ENCODE assay signal across 9 cellular contexts in the genomic region with DNA sequence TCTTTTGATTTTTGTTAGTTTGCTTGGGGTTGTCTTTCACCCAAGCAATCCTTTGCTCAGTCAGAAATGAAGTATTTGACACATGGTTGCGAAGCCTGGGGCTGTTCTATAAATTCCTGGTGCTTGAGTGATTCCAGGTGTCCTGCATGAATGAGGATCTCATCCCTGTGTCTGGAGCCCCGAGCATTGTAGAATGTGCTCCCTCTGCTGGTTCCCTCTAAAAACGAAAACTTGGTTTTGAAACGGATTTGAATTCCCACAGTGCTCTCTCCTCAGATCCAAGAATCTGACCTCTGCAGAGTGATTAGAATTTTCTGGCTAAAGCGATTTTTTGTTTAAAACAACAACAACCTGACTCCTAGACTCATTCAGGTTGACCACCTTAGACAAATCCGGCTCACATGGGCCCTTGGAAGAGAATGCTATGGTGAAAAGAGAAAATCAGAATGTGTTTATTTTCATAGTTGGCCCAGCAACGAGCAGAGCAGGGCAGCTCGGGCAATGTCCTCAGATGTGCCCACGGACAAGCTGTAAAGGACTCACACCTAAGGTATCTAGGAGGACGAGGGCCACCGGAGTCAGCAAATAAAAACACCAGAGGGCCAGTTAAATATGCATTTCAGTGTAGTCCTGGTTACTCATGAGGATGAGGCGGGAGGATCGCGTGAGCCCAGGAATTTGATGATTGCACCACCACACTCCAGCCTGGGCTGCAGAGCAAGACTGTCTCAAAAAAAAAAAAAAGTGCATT. TPM values are rescaled to one million over a fixed set of nuclear protein-coding genes. Genes with fewer than 3 reads are reported as not detected.
DNase-seq lines count a peak whose midpoint lies in the region; FAIRE-seq and TF ChIP-seq lines count a peak whose summit lies in the region.
"Had no signal": no experiment of that assay in that cellular context is flagged by ENCODE, and none has a peak within 500 bp of the region (broad histone marks: within the 10 kb centered on the region; RNA-seq: fewer than 3 reads in every experiment).

No MANE protein-coding gene starts in this region.

- intact Hi-C loops in activated T-helper 1 cell treated with anti-CD3 and anti-CD28 coated beads, Interleukin-12 subunit alpha, Interleukin-12 subunit beta, Interleukin-2, Interleukin-4 antibody, amounts not matched to agents 30 ng/mL and 10 ng/mL and 1 ng/mL, durations not matched to agents 14 hours and 24 hours and 36 hours (cut with micrococcal nuclease) = loop anchor here (1.0 to 5.0 kb wide), 3 partner anchors 44 to 90 kb away; no protein-coding TSS in a partner anchor

- H3K27me3 Mint-ChIP-seq in astrocyte (ENCODE audit: low read depth, unreplicated experiment) = peaks cover 7% of the 10 kb centered on the region
- peaks cover 17% of the 10 kb centered on the region for H3K27me3 Mint-ChIP-seq in activated T-helper 1 cell treated with anti-CD3 and anti-CD28 coated beads, Interleukin-12 subunit alpha, Interleukin-12 subunit beta, Interleukin-2, Interleukin-4 antibody, amounts not matched to agents 30 ng/mL and 10 ng/mL and 1 ng/mL, durations not matched to agents 14 hours and 24 hours and 36 hours (ENCODE audit: insufficient read depth)

- H3K9me3 ChIP-seq in BE2C = no peaks in the 10 kb centered on the region
- H3K9me3 ChIP-seq in astrocyte (ENCODE audit: insufficient read depth, low read depth, low read length) = no peaks in the 10 kb centered on the region
- no peaks in the 10 kb centered on the region for H3K9me3 ChIP-seq in iPS-15b (ENCODE audit: control insufficient read depth, insufficient read depth, low read length)

- peak overlapping the region; percentile 79 for H3K4me2 ChIP-seq in astrocyte (ENCODE audit: low read length)

- peak; percentile 28 for DNase-seq in BE2C
- DNase-seq in NCI-H2227 treated with DMSO at 0.1 percent for 48 hours (lab: John Stamatoyannopoulos, UW) = peak; percentile 23
- peak; percentile 74 for DNase-seq in astrocyte (ENCODE audit: low read depth)
- DNase-seq in skeletal muscle cell (ENCODE audit: low read depth) = peak; percentile 72
- no peak for DNase-seq in activated T-helper 1 cell treated with anti-CD3 and anti-CD28 coated beads, Interleukin-12 subunit alpha, Interleukin-12 subunit beta, Interleukin-2, Interleukin-4 antibody, amounts not matched to agents 30 ng/mL and 10 ng/mL and 1 ng/mL, durations not matched to agents 14 hours and 24 hours and 36 hours (ENCODE audit: low spot score)
- no peak for DNase-seq in germinal center (ENCODE audit: low spot score)

- TF ChIP-seq CTCF in BE2C (IDR thresholded peaks at IDR 0.05; ENCODE audit: low read depth, low read length) (peak; percentile 80), GM12875 (IDR thresholded peaks at IDR 0.05; ENCODE audit: borderline replicate concordance, insufficient read depth, low read depth, low read length) (peak; percentile 61; the same call in 1 of the 2 replicates), astrocyte (IDR thresholded peaks at IDR 0.05; ENCODE audit: insufficient read depth, low read depth, low read length) (peak; percentile 76)

- H3K9ac ChIP-seq in astrocyte (ENCODE audit: low read length) (peak overlapping the region; percentile 72), iPS-15b (ENCODE audit: low read depth, low read length) (no peak overlapping the region)

- H3K27ac ChIP-seq in astrocyte (ENCODE audit: low read depth, low read length) = peak overlapping the region; percentile 60

- H3K27me3 ChIP-seq in BE2C (peaks cover 3% of the 10 kb centered on the region; the same call in 1 of the 2 replicates), astrocyte (ENCODE audit: insufficient read depth, low read length) (peaks cover 3% of the 10 kb centered on the region), iPS-15b (ENCODE audit: control insufficient read depth, insufficient read depth, low read length) (peaks cover 1% of the 10 kb centered on the region)

- no peak overlapping the region for H2AFZ ChIP-seq in astrocyte (ENCODE audit: low read depth, low read length)

- H4K20me1 ChIP-seq in astrocyte (ENCODE audit: insufficient read depth, low read length) = no peaks in the 10 kb centered on the region

- H3K9me3 Mint-ChIP-seq in astrocyte (ENCODE audit: unreplicated experiment) = no peaks in the 10 kb centered on the region
- no peaks in the 10 kb centered on the region for H3K9me3 Mint-ChIP-seq in activated T-helper 1 cell treated with anti-CD3 and anti-CD28 coated beads, Interleukin-12 subunit alpha, Interleukin-12 subunit beta, Interleukin-2, Interleukin-4 antibody, amounts not matched to agents 30 ng/mL and 10 ng/mL and 1 ng/mL, durations not matched to agents 14 hours and 24 hours and 36 hours
- H3K9me3 Mint-ChIP-seq: T-helper 1 cell treated with Interleukin-12 subunit alpha and Interleukin-12 subunit beta and Interleukin-4 antibody, amounts not matched to agents 30 μg/mL and 1 μg/mL, for 36 hours had no signal

- H3K27ac Mint-ChIP-seq in astrocyte (ENCODE audit: unreplicated experiment) = peak overlapping the region; percentile 92
- no peak overlapping the region for H3K27ac Mint-ChIP-seq in activated T-helper 1 cell treated with anti-CD3 and anti-CD28 coated beads, Interleukin-12 subunit alpha, Interleukin-12 subunit beta, Interleukin-2, Interleukin-4 antibody, amounts not matched to agents 30 ng/mL and 10 ng/mL and 1 ng/mL, durations not matched to agents 14 hours and 24 hours and 36 hours
- H3K27ac Mint-ChIP-seq: T-helper 1 cell treated with Interleukin-12 subunit alpha and Interleukin-12 subunit beta and Interleukin-4 antibody, amounts not matched to agents 30 μg/mL and 1 μg/mL, for 36 hours had no signal

- H3K4me3 ChIP-seq in BE2C (ENCODE audit: low read depth, low read length) (no peak overlapping the region), GM12875 (ENCODE audit: low read depth, low read length) (no peak overlapping the region), astrocyte (ENCODE audit: insufficient read depth, low read depth, low read length) (peak overlapping the region; percentile 21), iPS-15b (ENCODE audit: low read depth, low read length) (peak overlapping the region; percentile 27), skeletal muscle cell (ENCODE audit: low read depth, low read length) (peak overlapping the region; percentile 1)

- H3K79me2 ChIP-seq in astrocyte (ENCODE audit: insufficient read depth, low read length) = no peaks in the 10 kb centered on the region

- H3K36me3 ChIP-seq in BE2C (no peaks in the 10 kb centered on the region), astrocyte (ENCODE audit: insufficient read depth, low read length) (no peaks in the 10 kb centered on the region), iPS-15b (ENCODE audit: control insufficient read depth, insufficient read depth, low read length) (no peaks in the 10 kb centered on the region)

- peak; percentile 86 for FAIRE-seq in astrocyte (lab: Jason Lieb, UNC)

- no peak overlapping the region for H3K4me3 Mint-ChIP-seq in astrocyte (ENCODE audit: unreplicated experiment)
- H3K4me3 Mint-ChIP-seq in activated T-helper 1 cell treated with anti-CD3 and anti-CD28 coated beads, Interleukin-12 subunit alpha, Interleukin-12 subunit beta, Interleukin-2, Interleukin-4 antibody, amounts not matched to agents 30 ng/mL and 10 ng/mL and 1 ng/mL, durations not matched to agents 14 hours and 24 hours and 36 hours = no peak overlapping the region
- H3K4me3 Mint-ChIP-seq: T-helper 1 cell treated with Interleukin-12 subunit alpha and Interleukin-12 subunit beta and Interleukin-4 antibody, amounts not matched to agents 30 μg/mL and 1 μg/mL, for 36 hours had no signal

- peaks cover 31% of the 10 kb centered on the region for H3K4me1 Mint-ChIP-seq in astrocyte (ENCODE audit: low read depth, unreplicated experiment)
- H3K4me1 Mint-ChIP-seq in activated T-helper 1 cell treated with anti-CD3 and anti-CD28 coated beads, Interleukin-12 subunit alpha, Interleukin-12 subunit beta, Interleukin-2, Interleukin-4 antibody, amounts not matched to agents 30 ng/mL and 10 ng/mL and 1 ng/mL, durations not matched to agents 14 hours and 24 hours and 36 hours (ENCODE audit: low read depth) = peaks cover 15% of the 10 kb centered on the region

- H3K36me3 Mint-ChIP-seq in astrocyte (ENCODE audit: low read depth, unreplicated experiment) = no peaks in the 10 kb centered on the region
- no peaks in the 10 kb centered on the region for H3K36me3 Mint-ChIP-seq in activated T-helper 1 cell treated with anti-CD3 and anti-CD28 coated beads, Interleukin-12 subunit alpha, Interleukin-12 subunit beta, Interleukin-2, Interleukin-4 antibody, amounts not matched to agents 30 ng/mL and 10 ng/mL and 1 ng/mL, durations not matched to agents 14 hours and 24 hours and 36 hours (ENCODE audit: low read depth)

- H3K4me1 ChIP-seq in BE2C = no peaks in the 10 kb centered on the region
- peaks cover 14% of the 10 kb centered on the region for H3K4me1 ChIP-seq in astrocyte (ENCODE audit: insufficient read depth, low read length)
- H3K4me1 ChIP-seq in iPS-15b (ENCODE audit: control insufficient read depth, insufficient read depth, low read length) = peaks cover 2% of the 10 kb centered on the region

RNA-seq across cellular contexts. Expression of gene ATP12A, which starts 8.7 kb away (rescaled TPM):
- not detected for polyA plus RNA-seq in BE2C (2012; ENCODE audit: insufficient read depth, insufficient read length, low read depth)
- total RNA-seq in astrocyte = 0.19 TPM in 1 of 2 replicates, not detected in the other
- 0.16 and 0.20 TPM in 2 replicates for total RNA-seq in activated T-helper 1 cell treated with anti-CD3 and anti-CD28 coated beads, Interleukin-12 subunit alpha, Interleukin-12 subunit beta, Interleukin-2, Interleukin-4 antibody, amounts not matched to agents 30 ng/mL and 10 ng/mL and 1 ng/mL, durations not matched to agents 14 hours and 24 hours and 36 hours

Comparison
In these comparisons a context has a peak if more than half of its experiments do, and no peak if none do; other contexts are left out.
1. DNase-seq: peak in BE2C (single experiment), NCI-H2227 treated with DMSO at 0.1 percent for 48 hours (single experiment), astrocyte (single experiment) and skeletal muscle cell (single experiment); none in activated T-helper 1 cell treated with anti-CD3 and anti-CD28 coated beads, Interleukin-12 subunit alpha, Interleukin-12 subunit beta, Interleukin-2, Interleukin-4 antibody, amounts not matched to agents 30 ng/mL and 10 ng/mL and 1 ng/mL, durations not matched to agents 14 hours and 24 hours and 36 hours (single experiment) and germinal center (single experiment).
2. H3K4me3 ChIP-seq: peak in astrocyte (single experiment), iPS-15b (single experiment) and skeletal muscle cell (single experiment); none in BE2C (single experiment) and GM12875 (single experiment).
3. Peak in every context shown above with its lines, with median percentiles within 50 percentile points of each other: CTCF ChIP-seq.